In the genomic region with DNA sequence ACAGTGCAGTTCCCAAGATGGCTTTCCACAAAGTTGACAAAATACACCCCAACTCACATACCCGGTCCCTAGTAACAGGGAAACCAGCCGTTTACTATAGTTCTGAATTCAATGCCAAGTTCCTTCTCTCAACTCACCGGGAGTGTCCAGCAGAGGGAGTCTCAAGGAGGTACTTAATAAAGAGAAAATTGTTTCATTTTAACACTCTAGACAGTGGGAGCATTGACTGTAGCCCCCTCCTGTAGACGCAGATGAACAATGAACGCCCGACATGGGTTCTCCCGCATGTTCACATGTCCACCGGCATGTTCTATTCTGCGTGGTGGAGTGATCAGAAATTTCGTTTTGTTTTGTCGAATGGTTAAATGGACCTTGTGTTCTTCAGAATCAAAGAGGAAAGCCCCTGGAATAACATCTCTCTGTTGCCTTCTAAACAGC, we compare ENCODE assay signal across 8 cellular contexts. TPM values are rescaled to one million over a fixed set of nuclear protein-coding genes. Genes with fewer than 3 reads are reported as not detected.
DNase-seq lines count a peak whose midpoint lies in the region; ATAC-seq and TF ChIP-seq lines count a peak whose summit lies in the region.

No MANE protein-coding gene starts in this region.

- H3K79me2 ChIP-seq in DND-41 (ENCODE audit: insufficient read depth, low read length), result no peaks in the 10 kb centered on the region

- peak; percentile 74 for DNase-seq in DND-41
- DNase-seq in NCI-H345 treated with DMSO at 0.1 percent for 48 hours (lab: John Stamatoyannopoulos, UW; ENCODE audit: unreplicated experiment), result peak; percentile 38
- peak; percentile 71 for DNase-seq in activated CD4-positive, alpha-beta T cell treated with anti-CD3 and anti-CD28 coated beads for 48 hours
- peak; percentile 52 for DNase-seq in effector CD4-positive, alpha-beta T cell
- DNase-seq in lower lobe of right lung, result peak; percentile 60
- peak in 2 of 3 experiments; percentile 31 to 32 for DNase-seq in stimulated activated CD4-positive, alpha-beta T cell treated with anti-CD3 and anti-CD28 coated beads, TNF-alpha, amount 100 ng/mL, for 4 hours (ENCODE audit: low read depth in 3 of 3)

- peak overlapping the region; percentile 44 to 64; a peak in 3 of 4 replicates for H3K4me3 ChIP-seq in DND-41 (ENCODE audit: low read depth in 1 of 2, low read length in 2 of 2)
- H3K4me3 ChIP-seq in lower lobe of right lung, result peak overlapping the region; percentile 83

- intact Hi-C loops in lower lobe of right lung (cut with DNase I), result loop anchor here (10.0 kb wide), 1 partner anchor 229 kb away; no protein-coding TSS in a partner anchor

- ATAC-seq in DND-41 (ENCODE audit: insufficient read depth, low read depth) (peak; percentile 72), HG02623 (IDR thresholded peaks at IDR 0.05; ENCODE audit: unreplicated experiment) (peak; percentile 21), lower lobe of right lung (peak; percentile 75 to 76), GM21825 (IDR thresholded peaks at IDR 0.05; ENCODE audit: unreplicated experiment) (no peak)

- H3K36me3 ChIP-seq in DND-41 (ENCODE audit: insufficient read depth, low read length) (no peaks in the 10 kb centered on the region; the same call in 1 of the 2 replicates), lower lobe of right lung (no peaks in the 10 kb centered on the region)

- peak overlapping the region; percentile 74 for H3K4me2 ChIP-seq in DND-41 (ENCODE audit: insufficient read depth, low read length)

- H3K9me3 ChIP-seq in DND-41 (ENCODE audit: insufficient read depth, low read length, severe bottlenecking), result no peaks in the 10 kb centered on the region
- H3K9me3 ChIP-seq in lower lobe of right lung, result no peaks in the 10 kb centered on the region

- no peak overlapping the region; the same call in 1 of the 2 replicates for H3K27ac ChIP-seq in DND-41 (ENCODE audit: low read length)
- H3K27ac ChIP-seq in lower lobe of right lung, result peak overlapping the region; percentile 93

- H3K4me1 ChIP-seq in DND-41 (ENCODE audit: insufficient read depth, low read length), result peaks cover 28% of the 10 kb centered on the region
- peaks cover 54% of the 10 kb centered on the region for H3K4me1 ChIP-seq in lower lobe of right lung

- 0 out of 2 replicates have a peak overlapping the region, but pooled peaks have one; percentile 76 for H2AFZ ChIP-seq in DND-41 (ENCODE audit: low read depth, low read length)

- peaks cover 12% of the 10 kb centered on the region; the same call in 1 of the 2 replicates for H4K20me1 ChIP-seq in DND-41 (ENCODE audit: insufficient read depth, low read length)

- H3K27me3 ChIP-seq in DND-41 (ENCODE audit: insufficient read depth, low read length, poor library complexity), result peaks cover 22% of the 10 kb centered on the region
- no peaks in the 10 kb centered on the region for H3K27me3 ChIP-seq in lower lobe of right lung (ENCODE audit: low read depth)

- TF ChIP-seq CTCF in DND-41 (IDR thresholded peaks at IDR 0.05; ENCODE audit: borderline replicate concordance, extremely low read depth, low read length, poor library complexity, severe bottlenecking) (peak; percentile 86), lower lobe of right lung (IDR thresholded peaks at IDR 0.05) (peak; percentile 71)

- peak overlapping the region; percentile 49 for H3K9ac ChIP-seq in DND-41 (ENCODE audit: low read depth, low read length)

RNA-seq across cellular contexts. Expression of a gene that starts 1.9 kb away (rescaled TPM):
- total RNA-seq in lower lobe of right lung, result 81.0 TPM

RNA-seq across cellular contexts. Expression of a gene that starts 53.2 kb away (rescaled TPM):
- total RNA-seq in lower lobe of right lung, result 92.6 TPM
